Comparison of ENCODE assay signal across 14 cellular contexts in genomic region chr21:29382029-29382654, GRCh38.
DNase-seq lines count a peak whose midpoint lies in the region; ATAC-seq and TF ChIP-seq lines count a peak whose summit lies in the region.
"Had no signal": no experiment of that assay in that cellular context is flagged by ENCODE, and none has a peak within 500 bp of the region (broad histone marks: within the 10 kb centered on the region; RNA-seq: fewer than 3 reads in every experiment).

No MANE protein-coding gene starts in this region.

- no peak for TF ChIP-seq CTCF in left ventricle myocardium inferior (IDR thresholded peaks at IDR 0.05; ENCODE audit: borderline replicate concordance)
- no peak for TF ChIP-seq CTCF in GM10248 (IDR thresholded peaks at IDR 0.05; ENCODE audit: control extremely low read depth, extremely low read depth, low read depth, missing control alignments)

- POLR2A ChIA-PET in GM10248 (lab: Yijun Ruan, JAX), result no interaction called here

- H3K4me3 ChIP-seq in left ventricle myocardium inferior, result no peak overlapping the region
- H3K4me3 ChIP-seq: BLaER1, pancreas, SJSA1, thyroid gland had no signal

- ATAC-seq in GM18873 (IDR thresholded peaks at IDR 0.05; ENCODE audit: low FRiP score, unreplicated experiment), result no peak

- H3K9me3 ChIP-seq in left ventricle myocardium inferior (replicated peaks), result peaks cover 6% of the 10 kb centered on the region
- H3K9me3 ChIP-seq: pancreas, SJSA1, thyroid gland had no signal

- CTCF ChIA-PET in GM10248 (lab: Yijun Ruan, JAX), result interaction anchor here (0.9 to 1.4 kb wide), 3 partner anchors 9 to 257 kb away, joined by 3 to 5 read pairs (median 5); no protein-coding TSS in a partner anchor

- intact Hi-C loops in left ventricle myocardium inferior (cut with micrococcal nuclease), result no loop called here

- H3K27me3 ChIP-seq in left ventricle myocardium inferior (ENCODE audit: low read depth), result no peaks in the 10 kb centered on the region
- H3K27me3 ChIP-seq: BLaER1, pancreas, SJSA1, thyroid gland had no signal

- in situ Hi-C loops in ACHN (cut with HindIII; ENCODE audit: low pct_ligation_motif_present, low pct_unique_long_range_greater_than_20kb, low sequenced_read_pairs) (no loop called here), T47D (cut with HindIII; ENCODE audit: low pct_unique_long_range_greater_than_20kb, low sequenced_read_pairs) (no loop called here)

- no peak overlapping the region for H3K27ac ChIP-seq in left ventricle myocardium inferior (replicated peaks)
- H3K27ac ChIP-seq: BLaER1, pancreas, SJSA1, thyroid gland had no signal

- no peaks in the 10 kb centered on the region for H3K4me1 ChIP-seq in left ventricle myocardium inferior
- H3K4me1 ChIP-seq: BLaER1, pancreas, thyroid gland had no signal

- DNase-seq in ACHN, result peak; percentile 81
- DNase-seq in HS-5 (ENCODE audit: low read depth), result peak; percentile 56
- peak; percentile 47 to 95 for DNase-seq in T47D (ENCODE audit: low read depth in 1 of 2, low spot score in 1 of 2)
- DNase-seq in left kidney (ENCODE audit: low read depth, low spot score), result peak; percentile 26
- DNase-seq in left ventricle myocardium inferior, result no peak
- DNase-seq in GM10248 (ENCODE audit: extremely low spot score), result no peak
- DNase-seq in NK-92 (lab: John Stamatoyannopoulos, UW; ENCODE audit: unreplicated experiment), result no peak
- DNase-seq: activated naive CD4-positive, alpha-beta T cell treated with Interleukin-2 at 50 U/mL for 16 hours; NCI-H446 treated with DMSO at 0.1 percent for 48 hours; pancreas; thyroid gland had no signal

- no peaks in the 10 kb centered on the region for H3K36me3 ChIP-seq in left ventricle myocardium inferior
- H3K36me3 ChIP-seq: pancreas, SJSA1, thyroid gland had no signal

Comparison
In these comparisons a context has a peak if more than half of its experiments do, and no peak if none do; other contexts are left out.
1. DNase-seq: peak in ACHN (single experiment), HS-5 (single experiment), T47D (2 of 2) and left kidney (single experiment); none in left ventricle myocardium inferior (single experiment), GM10248 (single experiment) and NK-92 (single experiment).